ENCODE assay signal across 9 cellular contexts in genomic region chr6:108788416-108788815, GRCh38.
"Had no signal": no experiment of that assay in that cellular context is flagged by ENCODE, and none has a peak within 500 bp of the region (broad histone marks: within the 10 kb centered on the region; RNA-seq: fewer than 3 reads in every experiment).

No MANE protein-coding gene starts in this region.

- H3K27ac ChIP-seq: KMS-11 had no signal

- ATAC-seq: GM23338 had no signal

- FAIRE-seq: H1, H54, HTR-8/SVneo had no signal

- H3K4me3 ChIP-seq: GM23338 had no signal

- H2AFZ ChIP-seq: GM23338 had no signal

- DNase-seq: H9, HCEC 1CT, IMR-90, KBM-7 had no signal

- H3K4me2 ChIP-seq: GM23338, KMS-11 had no signal

- H3K9ac ChIP-seq: KMS-11 had no signal
